ENCODE assay signal across 19 cellular contexts in the genomic region with DNA sequence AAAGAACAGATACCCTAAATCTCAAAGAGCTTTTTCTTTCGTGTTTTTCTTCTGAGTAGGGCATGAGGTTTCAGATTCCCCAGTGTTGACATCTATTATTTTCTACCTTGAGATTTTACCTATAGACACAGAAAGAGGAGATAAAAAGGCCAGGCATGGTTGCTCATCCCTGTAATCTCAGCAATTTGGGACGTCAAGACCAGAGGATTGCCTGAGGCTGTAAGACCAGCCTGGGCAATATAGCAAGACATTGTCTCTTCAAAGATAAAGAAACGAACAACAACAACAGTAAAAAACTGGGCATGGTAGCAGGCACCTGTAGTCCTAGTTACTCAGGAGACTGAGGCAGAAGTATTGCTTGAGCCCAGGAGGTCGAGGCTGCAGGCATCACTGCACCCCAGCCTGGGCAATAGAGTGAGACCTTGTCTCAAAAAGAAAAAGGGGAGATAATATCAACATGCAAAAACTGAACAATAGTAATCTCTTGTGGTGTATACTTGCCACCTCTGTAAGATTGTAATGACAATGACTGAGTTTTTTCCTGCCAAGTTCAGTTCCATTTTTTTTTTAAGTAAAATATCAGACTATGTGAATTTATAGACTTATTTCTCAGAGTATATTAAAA.
DNase-seq lines count a peak whose midpoint lies in the region; ATAC-seq lines count a peak whose summit lies in the region.
"Had no signal": no experiment of that assay in that cellular context is flagged by ENCODE, and none has a peak within 500 bp of the region (broad histone marks: within the 10 kb centered on the region; RNA-seq: fewer than 3 reads in every experiment).

No MANE protein-coding gene starts in this region.

- H3K9me3 Mint-ChIP-seq in activated T-cell treated with anti-CD3 and anti-CD28 coated beads, Interleukin-2, amount 50 U/mL, for 72 hours, result no peaks in the 10 kb centered on the region
- no peaks in the 10 kb centered on the region for H3K9me3 Mint-ChIP-seq in activated T-cell treated with anti-CD3 and anti-CD28 coated beads, Interleukin-2, amount 50 U/mL, for 4 hours
- H3K9me3 Mint-ChIP-seq in T-cell, result peaks cover 0 to 3% (median 0%) of the 10 kb centered on the region in 3 donors
- H3K9me3 Mint-ChIP-seq in stimulated activated effector memory CD8-positive, alpha-beta T cell treated with anti-CD3 and anti-CD28 coated beads, Interleukin-12 subunit alpha, Interleukin-12 subunit beta, amount 100 ng/mL, for 72 hours, result no peaks in the 10 kb centered on the region
- H3K9me3 Mint-ChIP-seq: neural progenitor cell had no signal

- H3K4me1 Mint-ChIP-seq in activated T-cell treated with anti-CD3 and anti-CD28 coated beads, Interleukin-2, amount 50 U/mL, for 72 hours (ENCODE audit: low read depth), result peaks cover 65% of the 10 kb centered on the region
- H3K4me1 Mint-ChIP-seq in activated T-cell treated with anti-CD3 and anti-CD28 coated beads, Interleukin-2, amount 50 U/mL, for 4 hours (ENCODE audit: low read depth), result peaks cover 70% of the 10 kb centered on the region
- peaks cover 80 to 85% (median 83%) of the 10 kb centered on the region in 3 donors for H3K4me1 Mint-ChIP-seq in T-cell
- peaks cover 51% of the 10 kb centered on the region for H3K4me1 Mint-ChIP-seq in stimulated activated effector memory CD8-positive, alpha-beta T cell treated with anti-CD3 and anti-CD28 coated beads, Interleukin-12 subunit alpha, Interleukin-12 subunit beta, amount 100 ng/mL, for 72 hours

- H3K4me3 Mint-ChIP-seq in activated T-cell treated with anti-CD3 and anti-CD28 coated beads, Interleukin-2, amount 50 U/mL, for 72 hours, result no peak overlapping the region
- H3K4me3 Mint-ChIP-seq in activated T-cell treated with anti-CD3 and anti-CD28 coated beads, Interleukin-2, amount 50 U/mL, for 4 hours, result no peak overlapping the region
- H3K4me3 Mint-ChIP-seq in T-cell, result no peak overlapping the region
- no peak overlapping the region for H3K4me3 Mint-ChIP-seq in stimulated activated effector memory CD8-positive, alpha-beta T cell treated with anti-CD3 and anti-CD28 coated beads, Interleukin-12 subunit alpha, Interleukin-12 subunit beta, amount 100 ng/mL, for 72 hours
- H3K4me3 Mint-ChIP-seq: neural progenitor cell had no signal

- CTCF ChIA-PET in T-cell (lab: Charles Lee), result interaction anchor here in 1 of 2 donors (0.7 to 1.2 kb wide), 2 partner anchors 12 to 92 kb away, joined by 3 to 4 read pairs; no protein-coding TSS in a partner anchor

- POLR2A ChIA-PET in T-cell (lab: Charles Lee), result interaction anchor here in 1 of 2 donors (0.7 kb wide), 1 partner anchor 574 kb away, joined by 9 read pairs; no protein-coding TSS in a partner anchor

- H3K27ac Mint-ChIP-seq in activated T-cell treated with anti-CD3 and anti-CD28 coated beads, Interleukin-2, amount 50 U/mL, for 72 hours, result peak overlapping the region; percentile 54
- peak overlapping the region; percentile 75 to 80 for H3K27ac Mint-ChIP-seq in T-cell
- peak overlapping the region; percentile 60 for H3K27ac Mint-ChIP-seq in stimulated activated effector memory CD8-positive, alpha-beta T cell treated with anti-CD3 and anti-CD28 coated beads, Interleukin-12 subunit alpha, Interleukin-12 subunit beta, amount 100 ng/mL, for 72 hours
- H3K27ac Mint-ChIP-seq: neural progenitor cell had no signal

- no peak for ATAC-seq in activated T-cell treated with anti-CD3 and anti-CD28 coated beads, Interleukin-2, amount 50 U/mL, for 72 hours (replicated peaks in 1 of 2)
- ATAC-seq in activated T-cell treated with anti-CD3 and anti-CD28 coated beads, Interleukin-2, amount 50 U/mL, for 4 hours, result no peak
- ATAC-seq in T-cell (replicated peaks in 1 of 4) (no peak), GM21360 (IDR thresholded peaks at IDR 0.05; ENCODE audit: unreplicated experiment) (no peak)
- ATAC-seq in stimulated activated effector memory CD8-positive, alpha-beta T cell treated with anti-CD3 and anti-CD28 coated beads, Interleukin-12 subunit alpha, Interleukin-12 subunit beta, amount 100 ng/mL, for 72 hours, result no peak

- H3K27me3 Mint-ChIP-seq in activated T-cell treated with anti-CD3 and anti-CD28 coated beads, Interleukin-2, amount 50 U/mL, for 72 hours (ENCODE audit: low read depth), result no peaks in the 10 kb centered on the region
- no peaks in the 10 kb centered on the region for H3K27me3 Mint-ChIP-seq in activated T-cell treated with anti-CD3 and anti-CD28 coated beads, Interleukin-2, amount 50 U/mL, for 4 hours (ENCODE audit: low read depth)
- no peaks in the 10 kb centered on the region for H3K27me3 Mint-ChIP-seq in T-cell

- DNase-seq in activated T-cell treated with anti-CD3 and anti-CD28 coated beads, Interleukin-2, amount 50 U/mL, for 72 hours, result no peak
- DNase-seq in activated T-cell treated with anti-CD3 and anti-CD28 coated beads, Interleukin-2, amount 50 U/mL, for 4 hours, result no peak
- DNase-seq in T-cell (no peak), islet precursor cell (peak; percentile 78), NCI-H510A (lab: John Stamatoyannopoulos, UW) (no peak), Ammon's horn (ENCODE audit: low spot score) (no peak)
- no peak for DNase-seq in stimulated activated effector memory CD8-positive, alpha-beta T cell treated with anti-CD3 and anti-CD28 coated beads, Interleukin-12 subunit alpha, Interleukin-12 subunit beta, amount 100 ng/mL, for 72 hours (ENCODE audit: low spot score in 2 of 2)
- DNase-seq: activated CD4-positive, alpha-beta T cell treated with anti-CD3 and anti-CD28 coated beads for 1 hour; cortex of kidney; DMS79 treated with DMSO at 0.1 percent for 48 hours; hypothalamus; NCI-H2029; NCI-H446 treated with DMSO at 0.1 percent for 48 hours; RPMI8226; SK-N-SH; stimulated activated CD4-positive, alpha-beta T cell treated with anti-CD3 and anti-CD28 coated beads, Interleukin-4, amount 100 ng/mL, for 4 hours; substantia nigra had no signal

- H3K36me3 Mint-ChIP-seq in activated T-cell treated with anti-CD3 and anti-CD28 coated beads, Interleukin-2, amount 50 U/mL, for 72 hours (ENCODE audit: insufficient read depth in 2 of 2), result peaks cover 8 to 23% of the 10 kb centered on the region in 2 donors
- peaks cover 47% of the 10 kb centered on the region for H3K36me3 Mint-ChIP-seq in activated T-cell treated with anti-CD3 and anti-CD28 coated beads, Interleukin-2, amount 50 U/mL, for 4 hours (ENCODE audit: insufficient read depth)
- peaks cover 73% of the 10 kb centered on the region for H3K36me3 Mint-ChIP-seq in T-cell
- H3K36me3 Mint-ChIP-seq in stimulated activated effector memory CD8-positive, alpha-beta T cell treated with anti-CD3 and anti-CD28 coated beads, Interleukin-12 subunit alpha, Interleukin-12 subunit beta, amount 100 ng/mL, for 72 hours, result peaks cover 91% of the 10 kb centered on the region
- H3K36me3 Mint-ChIP-seq: neural progenitor cell had no signal
